In the genomic region with DNA sequence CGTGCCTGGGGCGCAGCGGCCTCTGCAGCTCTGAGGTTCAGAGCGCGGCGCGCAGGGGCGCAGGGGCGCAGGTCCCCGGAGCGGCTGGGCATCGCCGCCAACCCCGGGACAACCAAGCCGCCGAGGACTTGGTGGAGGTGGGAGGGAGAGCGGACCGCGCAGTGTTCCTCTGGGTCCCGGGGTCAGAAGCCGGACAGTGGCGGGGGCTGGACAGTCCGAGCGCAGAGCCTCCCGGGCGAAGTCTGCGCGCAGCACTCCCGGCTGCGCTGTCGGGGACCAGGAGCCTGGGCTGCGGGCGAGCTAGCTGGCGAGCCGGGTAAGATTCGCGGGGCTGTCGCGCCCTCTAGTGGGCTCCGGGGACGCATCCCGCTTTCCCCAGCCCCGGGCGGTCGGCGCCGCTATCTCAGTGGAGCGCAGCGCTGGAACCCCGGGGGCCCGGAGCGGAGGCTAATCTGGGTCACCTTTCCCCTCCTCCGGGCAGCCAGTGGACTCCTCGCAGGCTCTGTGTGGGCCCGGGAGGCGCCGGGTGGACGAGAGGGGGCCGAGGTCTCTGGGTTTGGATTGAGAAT, we compare ENCODE assay signal across 8 cellular contexts. TPM values are rescaled to one million over a fixed set of nuclear protein-coding genes. Genes with fewer than 3 reads are reported as not detected.
A peak's percentile ranks its signal among the peaks of the same experiment; 100 is the strongest.
DNase-seq lines count a peak whose midpoint lies in the region; ATAC-seq and TF ChIP-seq lines count a peak whose summit lies in the region.

No MANE protein-coding gene starts in this region.

- H3K9me3 ChIP-seq in body of pancreas, result no peaks in the 10 kb centered on the region

- peak overlapping the region in 1 of 2 donors; percentile 30 for H3K4me3 ChIP-seq in body of pancreas
- H3K4me3 ChIP-seq in iPS-11a (ENCODE audit: low read depth, low read length), result peak overlapping the region; percentile 43
- peak overlapping the region; percentile 78 for H3K4me3 ChIP-seq in skeletal muscle cell (ENCODE audit: low read depth, low read length)

- ATAC-seq in GM18502 (IDR thresholded peaks at IDR 0.05; ENCODE audit: poor library complexity, unreplicated experiment) (peak; percentile 83), HG02870 (IDR thresholded peaks at IDR 0.05; ENCODE audit: unreplicated experiment) (peak; percentile 87), body of pancreas (peak; percentile 86)

- no peak for TF ChIP-seq POLR2A in body of pancreas (IDR thresholded peaks at IDR 0.05)

- peak; percentile 71 to 90 (median 83) for TF ChIP-seq CTCF in body of pancreas (IDR thresholded peaks at IDR 0.05)

- peaks cover 51% of the 10 kb centered on the region for H3K4me1 ChIP-seq in body of pancreas

- peak overlapping the region in 1 of 4 donors; percentile 19 for H3K27ac ChIP-seq in body of pancreas

- no peaks in the 10 kb centered on the region for H3K36me3 ChIP-seq in body of pancreas (replicated peaks in 1 of 2; ENCODE audit: insufficient read depth in 1 of 2, low read depth in 2 of 2)

- intact Hi-C loops in body of pancreas (cut with DNase I), result loop anchor here (5.0 to 10.0 kb wide), 2 partner anchors 316 to 1038 kb away; no protein-coding TSS in a partner anchor

- WGBS in body of pancreas, 2 donors, result 0% methylated on average over 27 of the region's 59 CpGs; no CpG with 5 or more reads in 1 of the 2 donors

- peak; percentile 61 for DNase-seq in NCI-H2029 (lab: John Stamatoyannopoulos, UW)
- peak; percentile 84 for DNase-seq in UCSD-AML1 (lab: John Stamatoyannopoulos, UW; ENCODE audit: unreplicated experiment)
- peak; percentile 83 to 86 (median 84) for DNase-seq in body of pancreas
- DNase-seq in skeletal muscle cell (ENCODE audit: low read depth), result no peak
- no peak for DNase-seq in NK-92 (lab: John Stamatoyannopoulos, UW; ENCODE audit: unreplicated experiment)

- H3K27me3 ChIP-seq in body of pancreas, result peaks cover 0 to 43% of the 10 kb centered on the region in 2 donors

RNA-seq across cellular contexts. Expression of a gene that starts 4.1 kb away (rescaled TPM):
- total RNA-seq in body of pancreas, result 10 to 100 TPM; 54.4 to 56.0 TPM

Comparison
In these comparisons a context has a peak if more than half of its experiments do, and no peak if none do; other contexts are left out.
1. DNase-seq: peak in NCI-H2029 (single experiment), UCSD-AML1 (single experiment) and body of pancreas (4 of 4); none in skeletal muscle cell (single experiment) and NK-92 (single experiment).
2. Peak in every context shown above with its lines, with median percentiles within 50 percentile points of each other: ATAC-seq.